Comparison of ENCODE assay signal across 8 cellular contexts in the genomic region with DNA sequence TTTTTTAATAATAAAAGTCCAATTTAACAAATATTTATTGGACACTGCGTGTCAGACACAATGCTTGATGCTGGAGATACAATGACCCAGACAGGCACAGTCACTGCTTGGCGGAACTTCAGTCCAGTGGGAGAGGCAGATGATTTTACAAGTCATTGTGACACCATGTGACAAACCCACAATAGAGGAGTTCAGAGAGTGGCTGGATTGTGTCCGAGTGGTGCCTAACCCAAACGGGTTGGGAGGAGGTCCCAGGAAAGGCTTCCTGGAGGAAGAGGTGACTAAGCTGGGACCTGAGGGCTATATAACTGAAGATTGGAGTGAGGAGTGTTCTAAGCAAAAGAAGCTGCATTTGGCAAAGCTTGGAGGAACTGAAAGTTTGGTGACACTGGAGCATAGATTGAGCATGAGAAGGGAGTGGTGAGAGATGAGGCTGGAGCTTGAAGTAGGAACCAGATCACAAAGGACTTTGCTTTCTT. TPM values are rescaled to one million over a fixed set of nuclear protein-coding genes. Genes with fewer than 3 reads are reported as not detected.
A peak's percentile ranks its signal among the peaks of the same experiment; 100 is the strongest.
DNase-seq lines count a peak whose midpoint lies in the region; ATAC-seq, FAIRE-seq and TF ChIP-seq lines count a peak whose summit lies in the region.

No MANE protein-coding gene starts in this region.

- H3K4me3 ChIP-seq in neutrophil (ENCODE audit: low read depth in 1 of 2, low read length in 1 of 2): peak overlapping the region; percentile 37 to 47

- FAIRE-seq in GM18507 (lab: Jason Lieb, UNC): peak; percentile 77

- no peaks in the 10 kb centered on the region for H3K9me3 Mint-ChIP-seq in central memory CD8-positive, alpha-beta T cell
- peaks cover 3% of the 10 kb centered on the region for H3K9me3 Mint-ChIP-seq in progenitor cell of endocrine pancreas (ENCODE audit: low read depth)

- H3K27ac ChIP-seq in neutrophil: peak overlapping the region; percentile 73

- peak overlapping the region; percentile 4 for H3K27ac Mint-ChIP-seq in central memory CD8-positive, alpha-beta T cell (ENCODE audit: low read depth)
- H3K27ac Mint-ChIP-seq in progenitor cell of endocrine pancreas: no peak overlapping the region

- DNase-seq in GM18507 (ENCODE audit: extremely low spot score, insufficient read length, low read depth) (no peak), GM10266 (ENCODE audit: extremely low spot score) (no peak), activated gamma-delta T cell treated with Interleukin-2 at 50 U/mL for 16 hours (no peak), DMS79 (lab: John Stamatoyannopoulos, UW) (no peak), progenitor cell of endocrine pancreas (ENCODE audit: low spot score, unreplicated experiment) (no peak)
- no peak for DNase-seq in central memory CD8-positive, alpha-beta T cell (ENCODE audit: low spot score in 2 of 2)

- H3K27me3 Mint-ChIP-seq in central memory CD8-positive, alpha-beta T cell: no peaks in the 10 kb centered on the region
- no peaks in the 10 kb centered on the region for H3K27me3 Mint-ChIP-seq in progenitor cell of endocrine pancreas

- peak; percentile 43 for ATAC-seq in HG03521 (IDR thresholded peaks at IDR 0.05; ENCODE audit: unreplicated experiment)
- no peak for ATAC-seq in central memory CD8-positive, alpha-beta T cell (replicated peaks; ENCODE audit: extremely low read depth, poor library complexity, severe bottlenecking)

- peak overlapping the region; percentile 25 for H3K4me3 Mint-ChIP-seq in central memory CD8-positive, alpha-beta T cell
- no peak overlapping the region for H3K4me3 Mint-ChIP-seq in progenitor cell of endocrine pancreas (ENCODE audit: low read depth)

- peaks cover 26% of the 10 kb centered on the region for H3K27me3 ChIP-seq in neutrophil

- no peaks in the 10 kb centered on the region for H3K9me3 ChIP-seq in neutrophil

- peaks cover 10% of the 10 kb centered on the region for H3K36me3 Mint-ChIP-seq in central memory CD8-positive, alpha-beta T cell (ENCODE audit: insufficient read depth)
- peaks cover 2% of the 10 kb centered on the region for H3K36me3 Mint-ChIP-seq in progenitor cell of endocrine pancreas (ENCODE audit: insufficient read depth)

- H3K4me1 Mint-ChIP-seq in central memory CD8-positive, alpha-beta T cell: peaks cover 61% of the 10 kb centered on the region
- no peaks in the 10 kb centered on the region for H3K4me1 Mint-ChIP-seq in progenitor cell of endocrine pancreas (ENCODE audit: low read depth)

- TF ChIP-seq CTCF in neutrophil (IDR thresholded peaks at IDR 0.05): no peak
- TF ChIP-seq CTCF in GM10266 (IDR thresholded peaks at IDR 0.05; ENCODE audit: control insufficient read depth, insufficient read depth, low read depth, missing control alignments): no peak
- no peak for TF ChIP-seq CTCF in progenitor cell of endocrine pancreas (IDR thresholded peaks at IDR 0.05; ENCODE audit: unreplicated experiment)

- peaks cover 39 to 57% of the 10 kb centered on the region in 2 experiments for H3K4me1 ChIP-seq in neutrophil (ENCODE audit: control insufficient read depth in 1 of 2, insufficient read depth in 1 of 2, low read depth in 1 of 2, low read length in 1 of 2)

- no peaks in the 10 kb centered on the region for H3K36me3 ChIP-seq in neutrophil

RNA-seq across cellular contexts. Expression of gene CRTC3, which starts 41.4 kb away (rescaled TPM):
- total RNA-seq in progenitor cell of endocrine pancreas: 30.0 and 34.6 TPM in 2 replicates
